1 cellular context compared by ENCODE assay signal in the genomic region with DNA sequence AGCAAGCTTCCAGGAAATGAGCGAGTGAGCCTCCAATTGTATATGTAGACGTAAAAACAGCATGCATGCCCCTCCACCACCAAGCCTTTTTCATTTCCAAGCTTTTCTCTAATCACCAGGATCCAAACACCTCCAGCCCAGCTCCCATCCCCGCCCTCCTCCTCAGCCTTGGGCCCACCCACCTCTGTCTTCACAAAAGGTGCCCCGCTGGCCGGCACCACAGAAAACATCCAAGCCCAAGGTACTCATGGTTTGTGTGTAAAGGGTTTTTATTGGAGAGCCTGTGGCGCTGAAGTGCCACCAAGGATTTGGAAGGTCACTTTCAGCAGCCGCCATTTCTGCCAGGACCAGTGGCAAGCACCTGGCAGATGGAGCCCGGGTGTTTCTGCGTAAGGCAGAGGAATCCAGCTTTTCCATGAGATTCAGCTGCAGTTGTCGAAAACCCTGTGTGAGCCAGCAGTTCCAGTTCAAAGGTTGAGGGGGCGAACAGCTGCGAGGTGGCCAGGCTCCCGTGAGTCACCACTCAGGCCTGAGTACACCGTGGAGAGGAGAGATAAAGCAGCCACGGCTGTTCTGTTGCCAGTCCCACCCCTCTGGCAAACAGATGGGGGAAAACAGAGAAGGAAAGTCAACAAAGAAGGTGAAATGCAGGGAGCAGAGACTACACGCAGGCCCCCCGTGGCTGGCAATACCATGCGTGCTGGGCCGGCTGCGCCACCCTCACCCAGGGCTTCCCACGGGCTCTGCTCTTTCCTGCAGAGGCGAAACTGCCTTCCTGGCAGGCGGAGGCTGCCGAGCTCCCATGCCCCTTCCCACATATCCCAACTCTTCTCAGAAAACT.
TF ChIP-seq lines count a peak whose summit lies in the region.

No MANE protein-coding gene starts in this region.

TF ChIP-seq in endothelial cell of umbilical vein, 7 proteins besides CTCF, POLR2A, EP300 and RAD21:
- TF ChIP-seq FOS (IDR thresholded peaks at IDR 0.05; ENCODE audit: borderline replicate concordance, insufficient read depth, low read length) (peak; percentile 83), JUN (IDR thresholded peaks at IDR 0.05; ENCODE audit: borderline replicate concordance, insufficient read depth, insufficient read length, low read depth) (peak; percentile 80), MYC (IDR thresholded peaks at IDR 0.05; ENCODE audit: low read depth, low read length) (no peak), POLR2AphosphoS5 (IDR thresholded peaks at IDR 0.05; ENCODE audit: insufficient read depth, low read depth, low read length) (peak; percentile 97), EZH2 (IDR thresholded peaks at IDR 0.05; ENCODE audit: borderline replicate concordance, low read depth, low read length, severe bottlenecking) (no peak), GATA2 (IDR thresholded peaks at IDR 0.05; ENCODE audit: insufficient read depth, insufficient read length, low read depth, low read length) (peak; percentile 92)
